Comparison of ENCODE assay signal across 17 cellular contexts in the genomic region with DNA sequence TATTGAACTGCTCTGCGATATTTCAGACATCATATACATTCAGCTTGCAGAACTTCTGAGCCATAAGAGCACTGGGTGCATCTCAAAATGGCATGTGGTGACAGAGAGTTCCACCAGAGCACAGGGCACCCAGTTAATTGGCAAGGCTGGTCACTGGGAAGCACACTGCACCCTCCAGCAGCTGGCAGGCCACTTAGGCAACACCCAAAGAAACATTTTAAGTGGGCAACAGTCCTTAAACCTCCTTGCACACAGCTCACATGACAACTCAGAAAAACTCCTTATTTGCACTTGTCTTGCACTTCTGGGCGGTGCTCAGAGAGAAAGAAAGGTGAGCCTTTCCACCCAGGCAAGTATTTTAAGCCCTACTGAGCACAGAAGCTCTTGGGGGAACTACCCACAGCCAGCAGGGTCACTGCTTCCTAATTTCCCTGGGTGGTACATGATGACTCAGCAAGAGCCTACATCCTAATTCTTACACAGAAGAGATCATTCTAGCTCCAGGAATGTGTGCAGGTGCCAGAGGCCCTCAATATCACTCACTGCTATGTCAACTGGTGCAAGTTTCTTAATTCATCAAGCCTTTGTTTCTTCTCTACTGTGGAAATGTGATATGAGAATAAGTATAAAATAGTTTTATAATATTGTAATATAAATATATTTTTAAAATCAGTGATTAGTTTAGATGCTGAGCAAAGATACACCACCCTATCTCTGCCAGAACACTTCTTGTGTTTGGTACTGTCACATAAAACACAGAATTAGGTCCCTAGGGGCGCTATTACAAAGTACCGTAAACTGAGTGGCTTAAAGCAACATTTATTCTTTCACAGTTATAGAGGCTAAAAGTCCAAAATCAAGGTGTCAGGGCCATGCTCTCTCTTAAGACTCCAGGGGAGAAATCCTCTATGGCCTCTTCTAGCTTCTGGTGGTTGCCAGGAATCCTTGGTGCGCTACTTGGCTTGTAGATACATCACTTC.
"Had no signal": no experiment of that assay in that cellular context is flagged by ENCODE, and none has a peak within 500 bp of the region (broad histone marks: within the 10 kb centered on the region; RNA-seq: fewer than 3 reads in every experiment).

No MANE protein-coding gene starts in this region.

- H3K27ac ChIP-seq: pancreas, uterus had no signal

- H3K9me3 ChIP-seq: pancreas, uterus had no signal

- H3K4me1 Mint-ChIP-seq: activated CD4-positive, alpha-beta T cell treated with anti-CD3 and anti-CD28 coated beads, Interleukin-2, amount 10 ng/mL, durations not matched to agents 24 days and 14 days; neural crest cell; stimulated activated memory B cell treated with anti-CD40 and anti-IgM and Interleukin-4, amounts not matched to agents 10 μg/mL and 1 μg/mL and 100 μg/mL, for 72 hours had no signal

- ATAC-seq: activated CD8-positive, alpha-beta T cell treated with anti-CD3 and anti-CD28 coated beads, Interleukin-2, amount 10 ng/mL, durations not matched to agents 7 days and 5 days; pancreas; stimulated activated memory B cell treated with anti-CD40 and anti-IgM and Interleukin-4, amounts not matched to agents 10 μg/mL and 1 μg/mL and 100 μg/mL, for 72 hours had no signal

- H3K27me3 Mint-ChIP-seq: activated CD4-positive, alpha-beta T cell treated with anti-CD3 and anti-CD28 coated beads, Interleukin-2, amount 10 ng/mL, durations not matched to agents 24 days and 14 days; stimulated activated memory B cell treated with anti-CD40 and anti-IgM and Interleukin-4, amounts not matched to agents 10 μg/mL and 1 μg/mL and 100 μg/mL, for 72 hours had no signal

- H3K4me3 ChIP-seq: lung, pancreas, uterus had no signal

- H3K27ac Mint-ChIP-seq: activated CD4-positive, alpha-beta T cell treated with anti-CD3 and anti-CD28 coated beads, Interleukin-2, amount 10 ng/mL, durations not matched to agents 24 days and 14 days; activated CD8-positive, alpha-beta T cell treated with anti-CD3 and anti-CD28 coated beads, Interleukin-2, amount 10 ng/mL, durations not matched to agents 7 days and 5 days; stimulated activated memory B cell treated with anti-CD40 and anti-IgM and Interleukin-4, amounts not matched to agents 10 μg/mL and 1 μg/mL and 100 μg/mL, for 72 hours; T-helper 2 cell treated with Interferon-gamma antibody and Interleukin-4, amounts not matched to agents 5 μg/mL and 100 μg/mL, for 36 hours had no signal

- H3K36me3 Mint-ChIP-seq: stimulated activated memory B cell treated with anti-CD40 and anti-IgM and Interleukin-4, amounts not matched to agents 10 μg/mL and 1 μg/mL and 100 μg/mL, for 72 hours had no signal

- H3K4me1 ChIP-seq: pancreas, uterus had no signal

- H3K36me3 ChIP-seq: pancreas, uterus had no signal

- H3K4me3 Mint-ChIP-seq: activated CD4-positive, alpha-beta T cell treated with anti-CD3 and anti-CD28 coated beads, Interleukin-2, amount 10 ng/mL, durations not matched to agents 24 days and 14 days; activated CD8-positive, alpha-beta T cell treated with anti-CD3 and anti-CD28 coated beads, Interleukin-2, amount 10 ng/mL, durations not matched to agents 7 days and 5 days; neural crest cell; stimulated activated memory B cell treated with anti-CD40 and anti-IgM and Interleukin-4, amounts not matched to agents 10 μg/mL and 1 μg/mL and 100 μg/mL, for 72 hours; T-helper 2 cell treated with Interferon-gamma antibody and Interleukin-4, amounts not matched to agents 5 μg/mL and 100 μg/mL, for 36 hours had no signal

- DNase-seq: activated CD4-positive, alpha-beta T cell treated with anti-CD3 and anti-CD28 coated beads, Interleukin-2, amount 10 ng/mL, durations not matched to agents 24 days and 14 days; activated CD4-positive, CD25-positive, alpha-beta regulatory T cell; activated CD8-positive, alpha-beta memory T cell treated with anti-CD3 and anti-CD28 coated beads, Interleukin-2, amount 50 U/mL, for 48 hours; activated CD8-positive, alpha-beta T cell treated with anti-CD3 and anti-CD28 coated beads, Interleukin-2, amount 10 ng/mL, durations not matched to agents 7 days and 5 days; activated naive CD4-positive, alpha-beta T cell; anterior cingulate cortex; cerebellar nuclear complex; effector CD8-positive, alpha-beta T cell; foreskin melanocyte; midbrain; pancreas; stimulated activated CD4-positive, alpha-beta T cell treated with anti-CD3 and anti-CD28 coated beads, Interleukin-2, amount 100 ng/mL, for 48 hours; uterus had no signal

- H3K27me3 ChIP-seq: pancreas, uterus had no signal
